2 cellular contexts compared by ENCODE assay signal in genomic region chr4:6727081-6727942, GRCh38.
TF ChIP-seq lines count a peak whose summit lies in the region.

No MANE protein-coding gene starts in this region.

TF ChIP-seq in K562, 482 proteins besides CTCF, POLR2A, EP300 and RAD21 (continues in another document):
- no peak for TF ChIP-seq MAFF (IDR thresholded peaks at IDR 0.05; ENCODE audit: low read length)
- TF ChIP-seq SRSF3 (IDR thresholded peaks at IDR 0.05; ENCODE audit: insufficient read depth, low read length), result no peak
- no peak for TF ChIP-seq NR2C2 (CRISPR knock-in tag; IDR thresholded peaks at IDR 0.05)
- TF ChIP-seq NR2C2 (tag; IDR thresholded peaks at IDR 0.05), result no peak
- peak; percentile 30; the same call in 1 of the 2 replicates for TF ChIP-seq VEZF1 (CRISPR knock-in tag; IDR thresholded peaks at IDR 0.05)
- TF ChIP-seq ZNF263 (CRISPR knock-in tag; IDR thresholded peaks at IDR 0.05; ENCODE audit: borderline replicate concordance), result peak; percentile 77
- TF ChIP-seq NKRF (IDR thresholded peaks at IDR 0.05; ENCODE audit: borderline replicate concordance), result no peak
- no peak for TF ChIP-seq ZNF165 (CRISPR knock-in tag; IDR thresholded peaks at IDR 0.05; ENCODE audit: borderline replicate concordance)
- no peak for TF ChIP-seq ESRRB (CRISPR knock-in tag; IDR thresholded peaks at IDR 0.05; ENCODE audit: borderline replicate concordance)
- TF ChIP-seq FIP1L1 (IDR thresholded peaks at IDR 0.05; ENCODE audit: low read depth, low read length, poor library complexity, severe bottlenecking), result peak; percentile 34
- no peak for TF ChIP-seq PHTF2 (CRISPR knock-in tag; IDR thresholded peaks at IDR 0.05)
- no peak for TF ChIP-seq YBX1 (IDR thresholded peaks at IDR 0.05)
- TF ChIP-seq DACH1 (IDR thresholded peaks at IDR 0.05; ENCODE audit: partially characterized antibody), result no peak
- TF ChIP-seq ETS1 (conservative IDR thresholded peaks at IDR 0.05; ENCODE audit: control insufficient read depth, low read depth, low read length), result no peak
- no peak for TF ChIP-seq HOMEZ (CRISPR knock-in tag; IDR thresholded peaks at IDR 0.05)
- no peak for TF ChIP-seq TAF7 (tag; IDR thresholded peaks at IDR 0.05)
- TF ChIP-seq ZNF23 (CRISPR knock-in tag; IDR thresholded peaks at IDR 0.05), result no peak
- TF ChIP-seq HMG20A (CRISPR knock-in tag; conservative IDR thresholded peaks at IDR 0.05), result no peak
- peak; percentile 34; the same call in 1 of the 2 replicates for TF ChIP-seq ZNF592 (IDR thresholded peaks at IDR 0.05)

TF ChIP-seq in GM12891, 5 proteins besides CTCF, POLR2A, EP300 and RAD21:
- no peak for TF ChIP-seq SPI1 (IDR thresholded peaks at IDR 0.05; ENCODE audit: low read depth, low read length)
- TF ChIP-seq TAF1 (IDR thresholded peaks at IDR 0.05; ENCODE audit: low read depth, low read length), result no peak
- no peak for TF ChIP-seq POLR2AphosphoS5 (IDR thresholded peaks at IDR 0.05; ENCODE audit: low read depth, low read length)
- no peak for TF ChIP-seq PAX5 (IDR thresholded peaks at IDR 0.05; ENCODE audit: insufficient read depth, low read length, severe bottlenecking)
- TF ChIP-seq POU2F2 (IDR thresholded peaks at IDR 0.05; ENCODE audit: low read depth, low read length), result no peak
